Comparison of ENCODE assay signal across 8 cellular contexts in the genomic region with DNA sequence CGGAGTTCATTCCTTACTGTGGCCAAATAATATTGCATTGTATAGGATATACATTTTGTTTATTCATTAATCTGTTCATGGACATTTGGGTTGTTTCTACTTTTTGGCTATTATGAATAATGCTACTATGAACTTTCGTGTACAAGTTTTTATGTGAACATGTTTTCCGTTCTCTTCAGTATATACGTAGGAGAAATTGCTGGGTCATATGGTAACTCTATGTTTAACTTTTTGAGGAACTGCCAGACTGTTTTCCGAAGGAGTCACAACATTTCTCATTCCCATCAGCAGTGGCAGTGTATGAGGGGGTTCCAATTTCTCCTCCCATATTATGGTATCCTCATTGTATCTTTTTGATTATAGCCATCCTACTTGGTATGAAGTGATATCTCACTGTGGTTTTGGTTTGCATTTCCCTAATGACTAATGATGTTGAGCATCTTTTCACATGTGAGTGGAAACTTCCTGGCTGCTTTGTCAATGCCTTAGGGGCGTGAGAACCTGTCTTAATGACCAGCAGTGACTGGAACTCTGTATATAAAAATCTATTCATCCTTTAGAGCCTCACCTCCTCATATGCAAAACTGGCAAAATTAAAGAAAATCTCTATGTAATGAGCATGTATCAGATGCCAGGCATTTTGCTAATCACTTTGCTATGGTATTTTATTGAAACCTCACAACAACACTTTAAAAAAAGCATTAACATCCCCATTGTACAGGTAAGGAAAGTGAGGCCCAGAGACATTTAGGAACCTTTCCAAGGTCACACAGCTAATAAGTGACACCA. TPM values are rescaled to one million over a fixed set of nuclear protein-coding genes. Genes with fewer than 3 reads are reported as not detected.
A peak's percentile ranks its signal among the peaks of the same experiment; 100 is the strongest.
DNase-seq lines count a peak whose midpoint lies in the region; TF ChIP-seq lines count a peak whose summit lies in the region.

No MANE protein-coding gene starts in this region.

- peaks cover under 1% of the 10 kb centered on the region for H3K27me3 Mint-ChIP-seq in activated CD4-positive, alpha-beta memory T cell treated with anti-CD3 and anti-CD28 coated beads, Interleukin-2, amount 10 ng/mL, durations not matched to agents 7 days and 5 days
- H3K27me3 Mint-ChIP-seq in endodermal cell (ENCODE audit: insufficient read depth), result no peaks in the 10 kb centered on the region

- peak overlapping the region; percentile 97 for H3K27ac Mint-ChIP-seq in activated CD4-positive, alpha-beta memory T cell treated with anti-CD3 and anti-CD28 coated beads, Interleukin-2, amount 10 ng/mL, durations not matched to agents 7 days and 5 days
- no peak overlapping the region for H3K27ac Mint-ChIP-seq in endodermal cell

- no peaks in the 10 kb centered on the region for H3K9me3 ChIP-seq in HAP-1
- H3K9me3 ChIP-seq in endodermal cell (ENCODE audit: control insufficient read depth, low read length), result no peaks in the 10 kb centered on the region

- H3K4me3 Mint-ChIP-seq in activated CD4-positive, alpha-beta memory T cell treated with anti-CD3 and anti-CD28 coated beads, Interleukin-2, amount 10 ng/mL, durations not matched to agents 7 days and 5 days, result peak overlapping the region; percentile 72
- H3K4me3 Mint-ChIP-seq in endodermal cell, result no peak overlapping the region

- in situ Hi-C loops in HAP-1 (cut with MboI; ENCODE audit: low sequenced_read_pairs), result no loop called here

- peaks cover 15% of the 10 kb centered on the region for H3K27me3 ChIP-seq in HAP-1 (ENCODE audit: low read depth)
- H3K27me3 ChIP-seq in endodermal cell (ENCODE audit: control insufficient read depth, insufficient read depth, low read length, poor library complexity, severe bottlenecking), result no peaks in the 10 kb centered on the region

- H3K9ac ChIP-seq in endodermal cell (ENCODE audit: extremely low read depth, low read length, poor library complexity, severe bottlenecking), result no peak overlapping the region

- TF ChIP-seq CTCF in AG09319 (IDR thresholded peaks at IDR 0.05; ENCODE audit: low read depth, low read length) (no peak), endodermal cell (conservative IDR thresholded peaks at IDR 0.05) (no peak)

- H3K4me1 Mint-ChIP-seq in activated CD4-positive, alpha-beta memory T cell treated with anti-CD3 and anti-CD28 coated beads, Interleukin-2, amount 10 ng/mL, durations not matched to agents 7 days and 5 days, result peaks cover 74% of the 10 kb centered on the region
- H3K4me1 Mint-ChIP-seq in endodermal cell, result no peaks in the 10 kb centered on the region

- POLR2A ChIA-PET in activated CD4-positive, alpha-beta memory T cell treated with anti-CD3 and anti-CD28 coated beads, Interleukin-2, amount 10 ng/mL, durations not matched to agents 7 days and 5 days (lab: Charles Lee), result interaction anchor here (0.8 to 5.9 kb wide), 25 partner anchors 9 to 126 kb away, joined by 3 to 132 read pairs (median 7); a partner anchor contains a TSS

- WGBS in endodermal cell (ENCODE audit: insufficient coverage in 1 of 2, insufficient read length in 1 of 2), 2 experiments, result 86 to 98% methylated on average over 4 to 6 of the region's 6 CpGs

- H3K36me3 Mint-ChIP-seq in activated CD4-positive, alpha-beta memory T cell treated with anti-CD3 and anti-CD28 coated beads, Interleukin-2, amount 10 ng/mL, durations not matched to agents 7 days and 5 days (ENCODE audit: low read depth), result peaks cover 15% of the 10 kb centered on the region
- H3K36me3 Mint-ChIP-seq in endodermal cell (ENCODE audit: low read depth), result no peaks in the 10 kb centered on the region

- H3K4me3 ChIP-seq in HAP-1, result no peak overlapping the region
- H3K4me3 ChIP-seq in endodermal cell (ENCODE audit: low read length), result no peak overlapping the region

- peaks cover 4% of the 10 kb centered on the region for H3K9me3 Mint-ChIP-seq in activated CD4-positive, alpha-beta memory T cell treated with anti-CD3 and anti-CD28 coated beads, Interleukin-2, amount 10 ng/mL, durations not matched to agents 7 days and 5 days
- H3K9me3 Mint-ChIP-seq in endodermal cell, result no peaks in the 10 kb centered on the region

- DNase-seq in AG09319 (ENCODE audit: extremely low read depth, low read depth), result peak; percentile 19
- DNase-seq in HCEC 1CT, result peak; percentile 76
- peak; percentile 42 for DNase-seq in activated CD4-positive, alpha-beta memory T cell treated with anti-CD3 and anti-CD28 coated beads, Interleukin-2, amount 10 ng/mL, durations not matched to agents 7 days and 5 days
- DNase-seq in iris pigment epithelial cell (ENCODE audit: low read depth), result peak; percentile 87
- DNase-seq in COLO668 (lab: John Stamatoyannopoulos, UW; ENCODE audit: unreplicated experiment), result no peak
- no peak for DNase-seq in HAP-1 (ENCODE audit: low spot score in 2 of 2)
- no peak for DNase-seq in GOT3 (lab: John Stamatoyannopoulos, UW)
- DNase-seq in endodermal cell, result no peak

- H3K36me3 ChIP-seq in HAP-1 (replicated peaks) (no peaks in the 10 kb centered on the region), endodermal cell (ENCODE audit: control insufficient read depth, insufficient read depth, low read length) (no peaks in the 10 kb centered on the region)

- CTCF ChIA-PET in activated CD4-positive, alpha-beta memory T cell treated with anti-CD3 and anti-CD28 coated beads, Interleukin-2, amount 10 ng/mL, durations not matched to agents 7 days and 5 days (lab: Charles Lee), result interaction anchor here (1.0 to 3.8 kb wide), 10 partner anchors 12 to 56 kb away, joined by 3 to 41 read pairs (median 8); a partner anchor contains a TSS

- H3K27ac ChIP-seq in endodermal cell (ENCODE audit: low read depth, low read length), result no peak overlapping the region

- H3K4me1 ChIP-seq in HAP-1 (no peaks in the 10 kb centered on the region), endodermal cell (ENCODE audit: control insufficient read depth, insufficient read depth, low read length) (no peaks in the 10 kb centered on the region)

RNA-seq across cellular contexts. Expression of a gene that starts 47.8 kb away (rescaled TPM):
- 10 to 100 TPM; 57.4 to 58.5 TPM for total RNA-seq in activated CD4-positive, alpha-beta memory T cell treated with anti-CD3 and anti-CD28 coated beads, Interleukin-2, amount 10 ng/mL, durations not matched to agents 7 days and 5 days
- 10 to 100 TPM; 74.8 to 75.6 TPM for total RNA-seq in endodermal cell
- polyA plus RNA-seq in endodermal cell (2013, experiment 1 of 2), result 76.8 TPM
- 77.1 TPM for polyA plus RNA-seq in endodermal cell (2013, experiment 2 of 2)

Comparison
In these comparisons a context has a peak if more than half of its experiments do, and no peak if none do; other contexts are left out.
1. DNase-seq: peak in AG09319 (single experiment), HCEC 1CT (single experiment), activated CD4-positive, alpha-beta memory T cell treated with anti-CD3 and anti-CD28 coated beads, Interleukin-2, amount 10 ng/mL, durations not matched to agents 7 days and 5 days (single experiment) and iris pigment epithelial cell (single experiment); none in COLO668 (single experiment), HAP-1 (0 of 2), GOT3 (single experiment) and endodermal cell (single experiment).